ENCODE assay signal across 8 cellular contexts in genomic region chr3:177358968-177359600, GRCh38.
DNase-seq lines count a peak whose midpoint lies in the region; ATAC-seq and TF ChIP-seq lines count a peak whose summit lies in the region.

No MANE protein-coding gene starts in this region.

- no peaks in the 10 kb centered on the region for H3K36me3 ChIP-seq in colonic mucosa

- intact Hi-C loops in colonic mucosa (cut with DNase I), result loop anchor here (2.0 to 5.0 kb wide), 2 partner anchors 62 to 162 kb away; partner anchors contain the start of gene TBL1XR1

- TF ChIP-seq CTCF in colonic mucosa (IDR thresholded peaks at IDR 0.05), result no peak

- POLR2A ChIA-PET in HEK293T (lab: Yijun Ruan, JAX), result interaction anchor here (1.3 to 3.7 kb wide), 3 partner anchors 10 to 208 kb away, joined by 3 to 23 read pairs (median 4); partner anchors contain the start of gene TBL1XR1

- CTCF ChIA-PET in HEK293T (lab: Yijun Ruan, JAX), result no interaction called here

- no peaks in the 10 kb centered on the region for H3K9me3 ChIP-seq in colonic mucosa

- peak overlapping the region; percentile 21 for H3K4me3 ChIP-seq in colonic mucosa

- peak overlapping the region; percentile 96 for H3K27ac ChIP-seq in colonic mucosa

- H3K9ac ChIP-seq in colonic mucosa (ENCODE audit: low read depth in 2 of 2, low read length in 2 of 2), result peak overlapping the region; percentile 70 to 91

- peaks cover 18% of the 10 kb centered on the region for H3K4me1 ChIP-seq in colonic mucosa

- ATAC-seq in stimulated activated naive CD8-positive, alpha-beta T cell treated with anti-CD3 and anti-CD28 coated beads, Interleukin-15, Interleukin-2, amounts not matched to agents 100 U/mL and 50 U/mL, for 24 hours, result peak; percentile 8
- no peak for ATAC-seq in HG02623 (IDR thresholded peaks at IDR 0.05; ENCODE audit: unreplicated experiment)

- no peaks in the 10 kb centered on the region for H3K27me3 ChIP-seq in colonic mucosa

- DNase-seq in DMS79 treated with DMSO at 0.1 percent for 48 hours (lab: John Stamatoyannopoulos, UW) (peak; percentile 58), HEK293T (ENCODE audit: extremely low spot score) (peak; percentile 32), NCI-H146 treated with DMSO at 0.1 percent for 48 hours (lab: John Stamatoyannopoulos, UW; ENCODE audit: unreplicated experiment) (peak; percentile 62), colonic mucosa (peak; percentile 86), medulla oblongata (ENCODE audit: extremely low spot score) (peak; percentile 30)
- peak; percentile 22 for DNase-seq in activated CD4-positive, alpha-beta T cell treated with anti-CD3 and anti-CD28 coated beads for 1 hour
- peak; percentile 57 for DNase-seq in stimulated activated naive CD8-positive, alpha-beta T cell treated with anti-CD3 and anti-CD28 coated beads, Interleukin-15, Interleukin-2, amounts not matched to agents 100 U/mL and 50 U/mL, for 24 hours

TF ChIP-seq in HEK293T, 16 proteins besides CTCF, POLR2A, EP300 and RAD21:
- TF ChIP-seq TARDBP (IDR thresholded peaks at IDR 0.05), result no peak
- peak; percentile 82 for TF ChIP-seq L3MBTL2 (conservative IDR thresholded peaks at IDR 0.05)
- peak; percentile 56; the same call in 1 of the 2 replicates for TF ChIP-seq PKNOX1 (IDR thresholded peaks at IDR 0.05)

Comparison
In these comparisons a context has a peak if more than half of its experiments do, and no peak if none do; other contexts are left out.
1. DNase-seq: peak in every context shown above with its lines; median percentile 86 in colonic mucosa; 62 in NCI-H146 treated with DMSO at 0.1 percent for 48 hours; 58 in DMS79 treated with DMSO at 0.1 percent for 48 hours; 57 in stimulated activated naive CD8-positive, alpha-beta T cell treated with anti-CD3 and anti-CD28 coated beads, Interleukin-15, Interleukin-2, amounts not matched to agents 100 U/mL and 50 U/mL, for 24 hours; 32 in HEK293T; 30 in medulla oblongata; 22 in activated CD4-positive, alpha-beta T cell treated with anti-CD3 and anti-CD28 coated beads for 1 hour.